ENCODE assay signal across 2 cellular contexts in the genomic region with DNA sequence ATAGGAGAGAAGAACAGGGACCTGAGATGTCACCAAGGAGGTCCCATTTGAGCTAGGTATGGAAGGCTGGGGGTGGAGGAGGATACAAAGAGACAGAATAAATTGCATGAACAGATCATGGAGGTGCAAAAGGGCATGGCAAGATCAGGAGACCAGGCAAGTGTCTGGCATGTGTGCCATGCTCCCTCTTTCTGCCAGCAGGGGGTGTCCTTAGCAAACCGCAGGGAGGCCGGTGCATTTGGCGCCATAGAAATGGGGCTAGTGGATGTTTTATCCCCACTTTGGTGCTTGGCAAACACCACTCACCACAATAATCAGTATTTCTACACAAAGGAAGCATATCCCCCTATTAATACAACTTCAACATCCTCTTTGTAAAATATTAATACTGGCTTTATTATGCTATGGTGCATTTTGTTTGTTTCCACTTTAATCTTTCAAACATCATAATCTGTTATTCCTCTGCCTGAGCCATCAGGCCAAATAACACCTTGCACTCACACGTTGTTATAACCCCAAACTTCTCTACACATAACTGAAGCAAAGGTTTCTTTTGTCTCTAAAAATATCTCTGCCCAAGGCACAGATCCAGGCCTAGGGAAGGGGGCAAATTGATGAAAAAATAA.
A peak's percentile ranks its signal among the peaks of the same experiment; 100 is the strongest.
TF ChIP-seq lines count a peak whose summit lies in the region.

No MANE protein-coding gene starts in this region.

TF ChIP-seq in Ishikawa, 13 proteins besides CTCF, POLR2A, EP300 and RAD21:
- no peak for TF ChIP-seq YY1 (IDR thresholded peaks at IDR 0.05; ENCODE audit: low read depth)
- no peak for TF ChIP-seq ZBTB7A (IDR thresholded peaks at IDR 0.05; ENCODE audit: low read depth)
- no peak for TF ChIP-seq NFIC (IDR thresholded peaks at IDR 0.05)
- no peak for TF ChIP-seq MAX (IDR thresholded peaks at IDR 0.05)
- TF ChIP-seq TEAD4 (IDR thresholded peaks at IDR 0.05) = no peak
- no peak for TF ChIP-seq CEBPB (IDR thresholded peaks at IDR 0.05)
- TF ChIP-seq TAF1 (IDR thresholded peaks at IDR 0.05; ENCODE audit: low read depth) = no peak
- TF ChIP-seq EGR1 (IDR thresholded peaks at IDR 0.05) = no peak
- TF ChIP-seq, protein P1, sequence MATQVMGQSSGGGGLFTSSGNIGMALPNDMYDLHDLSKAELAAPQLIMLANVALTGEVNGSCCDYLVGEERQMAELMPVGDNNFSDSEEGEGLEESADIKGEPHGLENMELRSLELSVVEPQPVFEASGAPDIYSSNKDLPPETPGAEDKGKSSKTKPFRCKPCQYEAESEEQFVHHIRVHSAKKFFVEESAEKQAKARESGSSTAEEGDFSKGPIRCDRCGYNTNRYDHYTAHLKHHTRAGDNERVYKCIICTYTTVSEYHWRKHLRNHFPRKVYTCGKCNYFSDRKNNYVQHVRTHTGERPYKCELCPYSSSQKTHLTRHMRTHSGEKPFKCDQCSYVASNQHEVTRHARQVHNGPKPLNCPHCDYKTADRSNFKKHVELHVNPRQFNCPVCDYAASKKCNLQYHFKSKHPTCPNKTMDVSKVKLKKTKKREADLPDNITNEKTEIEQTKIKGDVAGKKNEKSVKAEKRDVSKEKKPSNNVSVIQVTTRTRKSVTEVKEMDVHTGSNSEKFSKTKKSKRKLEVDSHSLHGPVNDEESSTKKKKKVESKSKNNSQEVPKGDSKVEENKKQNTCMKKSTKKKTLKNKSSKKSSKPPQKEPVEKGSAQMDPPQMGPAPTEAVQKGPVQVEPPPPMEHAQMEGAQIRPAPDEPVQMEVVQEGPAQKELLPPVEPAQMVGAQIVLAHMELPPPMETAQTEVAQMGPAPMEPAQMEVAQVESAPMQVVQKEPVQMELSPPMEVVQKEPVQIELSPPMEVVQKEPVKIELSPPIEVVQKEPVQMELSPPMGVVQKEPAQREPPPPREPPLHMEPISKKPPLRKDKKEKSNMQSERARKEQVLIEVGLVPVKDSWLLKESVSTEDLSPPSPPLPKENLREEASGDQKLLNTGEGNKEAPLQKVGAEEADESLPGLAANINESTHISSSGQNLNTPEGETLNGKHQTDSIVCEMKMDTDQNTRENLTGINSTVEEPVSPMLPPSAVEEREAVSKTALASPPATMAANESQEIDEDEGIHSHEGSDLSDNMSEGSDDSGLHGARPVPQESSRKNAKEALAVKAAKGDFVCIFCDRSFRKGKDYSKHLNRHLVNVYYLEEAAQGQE (IDR thresholded peaks at IDR 0.05; ENCODE audit: low read depth) = no peak
- no peak for TF ChIP-seq CREB1 (IDR thresholded peaks at IDR 0.05; ENCODE audit: low read depth)
- no peak for TF ChIP-seq USF1 (IDR thresholded peaks at IDR 0.05)
- no peak for TF ChIP-seq TCF12 (IDR thresholded peaks at IDR 0.05; ENCODE audit: low read depth)

TF ChIP-seq in HepG2, 621 proteins besides CTCF, POLR2A, EP300 and RAD21:
- peak; percentile 84 for TF ChIP-seq STAG1 (CRISPR knock-in tag; IDR thresholded peaks at IDR 0.05)
- no peak for TF ChIP-seq GABPA (IDR thresholded peaks at IDR 0.05; ENCODE audit: low read depth, low read length)
- TF ChIP-seq GABPA (CRISPR knock-in tag; IDR thresholded peaks at IDR 0.05; ENCODE audit: low read depth) = no peak
- TF ChIP-seq NFKB2 (CRISPR knock-in tag; IDR thresholded peaks at IDR 0.05; ENCODE audit: borderline replicate concordance) = no peak
- no peak for TF ChIP-seq SIX4 (CRISPR knock-in tag; IDR thresholded peaks at IDR 0.05)
- peak; percentile 14; the same call in 1 of the 2 replicates for TF ChIP-seq TFDP1 (CRISPR knock-in tag; IDR thresholded peaks at IDR 0.05; ENCODE audit: borderline replicate concordance)
- TF ChIP-seq XRCC5 (optimal IDR thresholded peaks at IDR 0.05; ENCODE audit: low read length) = peak; percentile 45
- TF ChIP-seq GTF2F1 (IDR thresholded peaks at IDR 0.05; ENCODE audit: low read length) = no peak
- peak; percentile 24 to 32; a peak in 1 of 4 replicates for TF ChIP-seq HMGXB4 (CRISPR knock-in tag; IDR thresholded peaks at IDR 0.05; ENCODE audit: borderline replicate concordance in 1 of 2, low read depth in 1 of 2)
- TF ChIP-seq, protein P2, sequence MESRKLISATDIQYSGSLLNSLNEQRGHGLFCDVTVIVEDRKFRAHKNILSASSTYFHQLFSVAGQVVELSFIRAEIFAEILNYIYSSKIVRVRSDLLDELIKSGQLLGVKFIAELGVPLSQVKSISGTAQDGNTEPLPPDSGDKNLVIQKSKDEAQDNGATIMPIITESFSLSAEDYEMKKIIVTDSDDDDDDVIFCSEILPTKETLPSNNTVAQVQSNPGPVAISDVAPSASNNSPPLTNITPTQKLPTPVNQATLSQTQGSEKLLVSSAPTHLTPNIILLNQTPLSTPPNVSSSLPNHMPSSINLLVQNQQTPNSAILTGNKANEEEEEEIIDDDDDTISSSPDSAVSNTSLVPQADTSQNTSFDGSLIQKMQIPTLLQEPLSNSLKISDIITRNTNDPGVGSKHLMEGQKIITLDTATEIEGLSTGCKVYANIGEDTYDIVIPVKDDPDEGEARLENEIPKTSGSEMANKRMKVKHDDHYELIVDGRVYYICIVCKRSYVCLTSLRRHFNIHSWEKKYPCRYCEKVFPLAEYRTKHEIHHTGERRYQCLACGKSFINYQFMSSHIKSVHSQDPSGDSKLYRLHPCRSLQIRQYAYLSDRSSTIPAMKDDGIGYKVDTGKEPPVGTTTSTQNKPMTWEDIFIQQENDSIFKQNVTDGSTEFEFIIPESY (CRISPR knock-in tag; IDR thresholded peaks at IDR 0.05) = peak; percentile 91
- TF ChIP-seq SMC3 (IDR thresholded peaks at IDR 0.05; ENCODE audit: low read length) = peak; percentile 59
- no peak for TF ChIP-seq CBX2 (IDR thresholded peaks at IDR 0.05; ENCODE audit: low read depth, low read length)
- no peak for TF ChIP-seq CBX2 (CRISPR knock-in tag; IDR thresholded peaks at IDR 0.05; ENCODE audit: low read depth)
